In genomic region chr1:36384542-36385409, GRCh38 we compare ENCODE assay signal across 8 cellular contexts. TPM values are rescaled to one million over a fixed set of nuclear protein-coding genes. Genes with fewer than 3 reads are reported as not detected.
A peak's percentile ranks its signal among the peaks of the same experiment; 100 is the strongest.
DNase-seq lines count a peak whose midpoint lies in the region; ATAC-seq, FAIRE-seq and TF ChIP-seq lines count a peak whose summit lies in the region.

No MANE protein-coding gene starts in this region.

- peak overlapping the region; percentile 91 for H3K27ac Mint-ChIP-seq in activated CD4-positive, alpha-beta T cell treated with anti-CD3 and anti-CD28 coated beads, Interleukin-2, amount 10 ng/mL, durations not matched to agents 7 days and 5 days

- H3K27me3 ChIP-seq in endothelial cell of umbilical vein (ENCODE audit: control insufficient read depth in 2 of 2, insufficient read depth in 2 of 2, low read length in 2 of 2) (no peaks in the 10 kb centered on the region), mononuclear cell (ENCODE audit: insufficient read depth, low read length) (no peaks in the 10 kb centered on the region), thoracic aorta (replicated peaks; ENCODE audit: insufficient read depth) (no peaks in the 10 kb centered on the region)

- CTCF ChIA-PET in activated CD4-positive, alpha-beta T cell treated with anti-CD3 and anti-CD28 coated beads, Interleukin-2, amount 10 ng/mL, durations not matched to agents 7 days and 5 days (lab: Charles Lee), result interaction anchor here (0.5 to 1.4 kb wide), 4 partner anchors 8 to 124 kb away, joined by 3 to 5 read pairs (median 4); no protein-coding TSS in a partner anchor
- CTCF ChIA-PET in endothelial cell of umbilical vein (lab: Charles Lee), result interaction anchor here (0.9 to 3.5 kb wide), 6 partner anchors 12 to 160 kb away, joined by 3 to 19 read pairs (median 8); partner anchors contain the start of genes LSM10 and THRAP3

- no peaks in the 10 kb centered on the region for H3K9me3 Mint-ChIP-seq in activated CD4-positive, alpha-beta T cell treated with anti-CD3 and anti-CD28 coated beads, Interleukin-2, amount 10 ng/mL, durations not matched to agents 7 days and 5 days

- TF ChIP-seq CTCF in endothelial cell of umbilical vein (IDR thresholded peaks at IDR 0.05; ENCODE audit: extremely low read depth in 1 of 2, insufficient read depth in 1 of 2, low read depth in 1 of 2, low read length in 2 of 2) (no peak), thoracic aorta (IDR thresholded peaks at IDR 0.05) (no peak)

- H4K20me1 ChIP-seq in endothelial cell of umbilical vein (replicated peaks; ENCODE audit: control insufficient read depth, extremely low read depth, insufficient read depth, low read length), result no peaks in the 10 kb centered on the region

- peak overlapping the region; percentile 80 to 90 (median 83) for H3K4me3 ChIP-seq in endothelial cell of umbilical vein (replicated peaks in 1 of 3; ENCODE audit: insufficient read depth in 1 of 3, low read depth in 1 of 3, low read length in 3 of 3)
- peak overlapping the region; percentile 92 for H3K4me3 ChIP-seq in mononuclear cell (ENCODE audit: low read length)
- H3K4me3 ChIP-seq in thoracic aorta, result peak overlapping the region; percentile 70

- H3K36me3 ChIP-seq in endothelial cell of umbilical vein (ENCODE audit: control insufficient read depth in 2 of 2, extremely low read depth in 1 of 2, insufficient read depth in 2 of 2, low read length in 2 of 2) (no peaks in the 10 kb centered on the region), thoracic aorta (no peaks in the 10 kb centered on the region)

- peak overlapping the region; percentile 12 for H2AFZ ChIP-seq in endothelial cell of umbilical vein (ENCODE audit: low read depth, low read length)

- TSS peak; percentile 33 for BruUV-seq in endothelial cell of umbilical vein (replicated peaks; lab: Mats Ljungman, UMichigan)

- no peak for ATAC-seq in thoracic aorta (ENCODE audit: insufficient number of reproducible peaks, low FRiP score, low read depth)
- ATAC-seq in HG03571 (IDR thresholded peaks at IDR 0.05; ENCODE audit: unreplicated experiment), result no peak

- dilution Hi-C loops in endothelial cell of umbilical vein (cut with MboI; ENCODE audit: extremely low pct_ligation_motif_present, low sequenced_read_pairs), result no loop called here

- peaks cover 25% of the 10 kb centered on the region for H3K36me3 Mint-ChIP-seq in activated CD4-positive, alpha-beta T cell treated with anti-CD3 and anti-CD28 coated beads, Interleukin-2, amount 10 ng/mL, durations not matched to agents 7 days and 5 days (ENCODE audit: low read depth)

- no peak for TF ChIP-seq POLR2A in endothelial cell of umbilical vein (IDR thresholded peaks at IDR 0.05; ENCODE audit: low read depth, low read length)

- peak overlapping the region; percentile 82 for H3K4me3 Mint-ChIP-seq in activated CD4-positive, alpha-beta T cell treated with anti-CD3 and anti-CD28 coated beads, Interleukin-2, amount 10 ng/mL, durations not matched to agents 7 days and 5 days

- H3K4me1 ChIP-seq in endothelial cell of umbilical vein (ENCODE audit: control insufficient read depth, extremely low read depth, insufficient read depth, low read length) (peaks cover 24% of the 10 kb centered on the region), mononuclear cell (ENCODE audit: insufficient read depth, low read length) (peaks cover 75% of the 10 kb centered on the region), thoracic aorta (ENCODE audit: control insufficient read depth in 1 of 2, low read depth in 2 of 2) (peaks cover 36 to 83% of the 10 kb centered on the region in 2 donors)

- POLR2A ChIA-PET in activated CD4-positive, alpha-beta T cell treated with anti-CD3 and anti-CD28 coated beads, Interleukin-2, amount 10 ng/mL, durations not matched to agents 7 days and 5 days (lab: Charles Lee), result no interaction called here
- POLR2A ChIA-PET in endothelial cell of umbilical vein (lab: Charles Lee), result no interaction called here

- H3K9me3 ChIP-seq in endothelial cell of umbilical vein (replicated peaks; ENCODE audit: control insufficient read depth, insufficient read depth, low read length) (no peaks in the 10 kb centered on the region), mononuclear cell (ENCODE audit: low read depth, low read length) (no peaks in the 10 kb centered on the region), thoracic aorta (no peaks in the 10 kb centered on the region)

- peak overlapping the region; percentile 94 for H3K9ac ChIP-seq in endothelial cell of umbilical vein (replicated peaks; ENCODE audit: extremely low read depth, insufficient read depth, low read length)

- H3K27ac ChIP-seq in endothelial cell of umbilical vein (ENCODE audit: insufficient read depth, low read depth, low read length), result peak overlapping the region; percentile 72
- H3K27ac ChIP-seq in thoracic aorta, result peak overlapping the region; percentile 96 to 97

- peaks cover 54% of the 10 kb centered on the region for H3K79me2 ChIP-seq in endothelial cell of umbilical vein (ENCODE audit: control insufficient read depth, insufficient read depth, low read length)

- intact Hi-C loops in endothelial cell of umbilical vein (cut with micrococcal nuclease), result loop anchor here (5.0 kb wide), 1 partner anchor 1093 kb away; no protein-coding TSS in a partner anchor

- peak; percentile 34 to 49 for DNase-seq in NOMO-1 (lab: John Stamatoyannopoulos, UW; ENCODE audit: unreplicated experiment in 2 of 2)
- no peak for DNase-seq in NOMO-1 treated with dmso at 0.1 percent for 144 hours (lab: John Stamatoyannopoulos, UW; ENCODE audit: unreplicated experiment)
- DNase-seq in NCI-H2171 (lab: John Stamatoyannopoulos, UW), result peak; percentile 59
- DNase-seq in activated CD4-positive, alpha-beta T cell treated with anti-CD3 and anti-CD28 coated beads, Interleukin-2, amount 10 ng/mL, durations not matched to agents 7 days and 5 days, result peak; percentile 62
- DNase-seq in endothelial cell of umbilical vein (ENCODE audit: low read depth, low spot score), result peak; percentile 41
- no peak for DNase-seq in thoracic aorta (ENCODE audit: low spot score)

- H3K9me1 ChIP-seq in endothelial cell of umbilical vein (replicated peaks; ENCODE audit: control insufficient read depth, extremely low read depth, insufficient read depth, low read length), result no peaks in the 10 kb centered on the region

- no peaks in the 10 kb centered on the region for H3K27me3 Mint-ChIP-seq in activated CD4-positive, alpha-beta T cell treated with anti-CD3 and anti-CD28 coated beads, Interleukin-2, amount 10 ng/mL, durations not matched to agents 7 days and 5 days

- H3K4me1 Mint-ChIP-seq in activated CD4-positive, alpha-beta T cell treated with anti-CD3 and anti-CD28 coated beads, Interleukin-2, amount 10 ng/mL, durations not matched to agents 7 days and 5 days, result peaks cover 69% of the 10 kb centered on the region

- H3K4me2 ChIP-seq in endothelial cell of umbilical vein (ENCODE audit: insufficient read depth, low read length), result peak overlapping the region; percentile 79

- FAIRE-seq in endothelial cell of umbilical vein (lab: Jason Lieb, UNC), result peak; percentile 68

TF ChIP-seq in endothelial cell of umbilical vein, 7 proteins besides CTCF, POLR2A, EP300 and RAD21:
- TF ChIP-seq MYC (IDR thresholded peaks at IDR 0.05; ENCODE audit: low read depth, low read length) (no peak), MAX (IDR thresholded peaks at IDR 0.05; ENCODE audit: insufficient read depth, insufficient read length) (no peak), FOS (IDR thresholded peaks at IDR 0.05; ENCODE audit: borderline replicate concordance, insufficient read depth, low read length) (no peak), GATA2 (IDR thresholded peaks at IDR 0.05; ENCODE audit: insufficient read depth, insufficient read length, low read depth, low read length) (no peak)

RNA-seq across cellular contexts. Expression of gene STK40, which starts 0.9 kb away (rescaled TPM):
- total RNA-seq in activated CD4-positive, alpha-beta T cell treated with anti-CD3 and anti-CD28 coated beads, Interleukin-2, amount 10 ng/mL, durations not matched to agents 7 days and 5 days, result 10 to 100 TPM; 53.7 to 59.1 TPM
- total RNA-seq in endothelial cell of umbilical vein, result 35.2 and 36.8 TPM in 2 replicates
- 20.8 and 21.4 TPM in 2 replicates for polyA plus RNA-seq in endothelial cell of umbilical vein
- 19.7 and 22.9 TPM in 2 replicates for polyA plus RNA-seq in endothelial cell of umbilical vein (2011; cell fraction: cytosol; rRNA removed)
- 25.5 and 29.9 TPM in 2 replicates for polyA plus RNA-seq in endothelial cell of umbilical vein (2011; cell fraction: nucleus; rRNA removed)
- 13.3 and 14.5 TPM in 2 replicates for polyA plus RNA-seq in endothelial cell of umbilical vein (2012)
- 26.0 and 37.4 TPM in 2 replicates for polyA minus RNA-seq in endothelial cell of umbilical vein
- polyA minus RNA-seq in endothelial cell of umbilical vein (2011; cell fraction: cytosol; rRNA and poly(A)+ RNA removed), result 4.6 TPM
- 7.8 and 8.1 TPM in 2 replicates for polyA minus RNA-seq in endothelial cell of umbilical vein (2011; cell fraction: nucleus; rRNA and poly(A)+ RNA removed)
- total RNA-seq in mononuclear cell, result 16.9 TPM
- total RNA-seq in thoracic aorta, result 10 to 100 TPM; 60.3 to 61.5 TPM

RNA-seq across cellular contexts. Expression of gene LSM10, which starts 12.9 kb away (rescaled TPM):
- total RNA-seq in activated CD4-positive, alpha-beta T cell treated with anti-CD3 and anti-CD28 coated beads, Interleukin-2, amount 10 ng/mL, durations not matched to agents 7 days and 5 days, result 10 to 100 TPM; 39.3 to 39.4 TPM
- 38.2 and 40.3 TPM in 2 replicates for total RNA-seq in endothelial cell of umbilical vein
- polyA plus RNA-seq in endothelial cell of umbilical vein, result 76.9 and 98.5 TPM in 2 replicates
- 79.3 and 82.5 TPM in 2 replicates for polyA plus RNA-seq in endothelial cell of umbilical vein (2011; cell fraction: cytosol; rRNA removed)
- 19.2 and 23.5 TPM in 2 replicates for polyA plus RNA-seq in endothelial cell of umbilical vein (2011; cell fraction: nucleus; rRNA removed)
- 39.0 and 62.6 TPM in 2 replicates for polyA plus RNA-seq in endothelial cell of umbilical vein (2012)
- 35.9 and 40.8 TPM in 2 replicates for polyA minus RNA-seq in endothelial cell of umbilical vein
- 26.2 TPM for polyA minus RNA-seq in endothelial cell of umbilical vein (2011; cell fraction: cytosol; rRNA and poly(A)+ RNA removed)
- 7.1 and 8.3 TPM in 2 replicates for polyA minus RNA-seq in endothelial cell of umbilical vein (2011; cell fraction: nucleus; rRNA and poly(A)+ RNA removed)
- total RNA-seq in mononuclear cell, result 5.6 TPM
- 10 to 100 TPM; 14.4 to 34.4 TPM for total RNA-seq in thoracic aorta

Comparison
In these comparisons a context has a peak if more than half of its experiments do, and no peak if none do; other contexts are left out.
1. DNase-seq: peak in NOMO-1 (2 of 2), NCI-H2171 (single experiment), activated CD4-positive, alpha-beta T cell treated with anti-CD3 and anti-CD28 coated beads, Interleukin-2, amount 10 ng/mL, durations not matched to agents 7 days and 5 days (single experiment) and endothelial cell of umbilical vein (single experiment); none in NOMO-1 treated with dmso at 0.1 percent for 144 hours (single experiment) and thoracic aorta (single experiment).
2. Peak in every context shown above with its lines, with median percentiles within 50 percentile points of each other: H3K4me3 ChIP-seq.